In genomic region chr21:16419188-16419874, GRCh38 we compare ENCODE assay signal across 1 cellular context.
TF ChIP-seq lines count a peak whose summit lies in the region.

No MANE protein-coding gene starts in this region.

TF ChIP-seq in HEK293, 187 proteins besides CTCF, POLR2A, EP300 and RAD21 (continued from another document):
- peak; percentile 51; the same call in 1 of the 2 replicates for TF ChIP-seq PRDM6 (tag by site-specific recombination; IDR thresholded peaks at IDR 0.05)
- no peak for TF ChIP-seq ZNF837 (tag by site-specific recombination; IDR thresholded peaks at IDR 0.05)
- TF ChIP-seq ZNF514 (tag by site-specific recombination; IDR thresholded peaks at IDR 0.05) = no peak
- no peak for TF ChIP-seq ZNF664 (tag by site-specific recombination; IDR thresholded peaks at IDR 0.05)
- 0 out of 2 replicates have a peak, but pooled peaks have one; percentile 7 for TF ChIP-seq TCF7L2 (IDR thresholded peaks at IDR 0.05; ENCODE audit: borderline replicate concordance, low read depth, low read length)
- TF ChIP-seq ZNF324 (tag by site-specific recombination; IDR thresholded peaks at IDR 0.05) = no peak
- TF ChIP-seq SETDB1 (IDR thresholded peaks at IDR 0.05; ENCODE audit: insufficient read length, low read length) = no peak
- TF ChIP-seq ZNF146 (tag by site-specific recombination; IDR thresholded peaks at IDR 0.05) = no peak
- no peak for TF ChIP-seq SCRT1 (tag by site-specific recombination; IDR thresholded peaks at IDR 0.05; ENCODE audit: borderline replicate concordance)
- TF ChIP-seq ZNF239 (tag by site-specific recombination; IDR thresholded peaks at IDR 0.05) = no peak
- TF ChIP-seq ZNF623 (tag by site-specific recombination; IDR thresholded peaks at IDR 0.05) = no peak
- TF ChIP-seq PRDM10 (tag by site-specific recombination; IDR thresholded peaks at IDR 0.05) = no peak
- no peak for TF ChIP-seq ZNF16 (tag by site-specific recombination; IDR thresholded peaks at IDR 0.05; ENCODE audit: low read depth)
- no peak for TF ChIP-seq ZNF561 (tag by site-specific recombination; IDR thresholded peaks at IDR 0.05; ENCODE audit: borderline replicate concordance)
- no peak for TF ChIP-seq ZNF202 (tag by site-specific recombination; IDR thresholded peaks at IDR 0.05; ENCODE audit: borderline replicate concordance)
- TF ChIP-seq ZNF398 (tag by site-specific recombination; IDR thresholded peaks at IDR 0.05) = no peak
- TF ChIP-seq TSHZ1 (tag by site-specific recombination; IDR thresholded peaks at IDR 0.05; ENCODE audit: borderline replicate concordance) = no peak
- no peak for TF ChIP-seq ZNF175 (tag by site-specific recombination; IDR thresholded peaks at IDR 0.05)
- TF ChIP-seq SP2 (tag by site-specific recombination; IDR thresholded peaks at IDR 0.05) = no peak
- TF ChIP-seq ZNF580 (tag by site-specific recombination; IDR thresholded peaks at IDR 0.05) = no peak
- no peak for TF ChIP-seq ZNF121 (tag by site-specific recombination; IDR thresholded peaks at IDR 0.05)
- no peak for TF ChIP-seq ZFHX2 (tag by site-specific recombination; conservative IDR thresholded peaks at IDR 0.05)
- TF ChIP-seq MEIS1 (CRISPR knock-in tag; IDR thresholded peaks at IDR 0.05; ENCODE audit: borderline replicate concordance) = no peak
- TF ChIP-seq ZNF654 (tag by site-specific recombination; IDR thresholded peaks at IDR 0.05; ENCODE audit: low read depth) = no peak
- no peak for TF ChIP-seq ZNF585B (tag by site-specific recombination; IDR thresholded peaks at IDR 0.05)
- TF ChIP-seq ZNF747 (tag by site-specific recombination; IDR thresholded peaks at IDR 0.05) = no peak
- TF ChIP-seq ZBTB17 (tag by site-specific recombination; IDR thresholded peaks at IDR 0.05) = peak; percentile 34; the same call in 1 of the 2 replicates
- no peak for TF ChIP-seq KLF9 (tag by site-specific recombination; IDR thresholded peaks at IDR 0.05; ENCODE audit: low read depth)
- no peak for TF ChIP-seq ELK4 (IDR thresholded peaks at IDR 0.05; ENCODE audit: borderline replicate concordance, low read depth, low read length)
- peak; percentile 29; the same call in 1 of the 2 replicates for TF ChIP-seq OSR2 (tag by site-specific recombination; IDR thresholded peaks at IDR 0.05)
- no peak for TF ChIP-seq ZNF555 (tag by site-specific recombination; conservative IDR thresholded peaks at IDR 0.05)
- TF ChIP-seq ZNF138 (tag by site-specific recombination; IDR thresholded peaks at IDR 0.05; ENCODE audit: borderline replicate concordance) = no peak
- TF ChIP-seq ZNF426 (tag by site-specific recombination; IDR thresholded peaks at IDR 0.05) = no peak
- no peak for TF ChIP-seq YY2 (tag by site-specific recombination; IDR thresholded peaks at IDR 0.05)
- no peak for TF ChIP-seq ZNF416 (tag by site-specific recombination; IDR thresholded peaks at IDR 0.05)
- no peak for TF ChIP-seq ZBTB44 (tag by site-specific recombination; IDR thresholded peaks at IDR 0.05)
- no peak for TF ChIP-seq ZIC2 (tag by site-specific recombination; IDR thresholded peaks at IDR 0.05)
- TF ChIP-seq PBX3 (CRISPR knock-in tag; IDR thresholded peaks at IDR 0.05) = no peak
- no peak for TF ChIP-seq ZNF174 (tag by site-specific recombination; IDR thresholded peaks at IDR 0.05)
- TF ChIP-seq ZNF266 (tag by site-specific recombination; IDR thresholded peaks at IDR 0.05; ENCODE audit: low read depth) = no peak
- peak; percentile 74 for TF ChIP-seq PRDM1 (tag by site-specific recombination; IDR thresholded peaks at IDR 0.05)
- no peak for TF ChIP-seq ZNF221 (tag by site-specific recombination; IDR thresholded peaks at IDR 0.05; ENCODE audit: borderline replicate concordance)
